ENCODE assay signal across 8 cellular contexts in genomic region chr6:57089687-57090457, GRCh38. TPM values are rescaled to one million over a fixed set of nuclear protein-coding genes. Genes with fewer than 3 reads are reported as not detected.
DNase-seq lines count a peak whose midpoint lies in the region; ATAC-seq and TF ChIP-seq lines count a peak whose summit lies in the region.

A gene with protein sequence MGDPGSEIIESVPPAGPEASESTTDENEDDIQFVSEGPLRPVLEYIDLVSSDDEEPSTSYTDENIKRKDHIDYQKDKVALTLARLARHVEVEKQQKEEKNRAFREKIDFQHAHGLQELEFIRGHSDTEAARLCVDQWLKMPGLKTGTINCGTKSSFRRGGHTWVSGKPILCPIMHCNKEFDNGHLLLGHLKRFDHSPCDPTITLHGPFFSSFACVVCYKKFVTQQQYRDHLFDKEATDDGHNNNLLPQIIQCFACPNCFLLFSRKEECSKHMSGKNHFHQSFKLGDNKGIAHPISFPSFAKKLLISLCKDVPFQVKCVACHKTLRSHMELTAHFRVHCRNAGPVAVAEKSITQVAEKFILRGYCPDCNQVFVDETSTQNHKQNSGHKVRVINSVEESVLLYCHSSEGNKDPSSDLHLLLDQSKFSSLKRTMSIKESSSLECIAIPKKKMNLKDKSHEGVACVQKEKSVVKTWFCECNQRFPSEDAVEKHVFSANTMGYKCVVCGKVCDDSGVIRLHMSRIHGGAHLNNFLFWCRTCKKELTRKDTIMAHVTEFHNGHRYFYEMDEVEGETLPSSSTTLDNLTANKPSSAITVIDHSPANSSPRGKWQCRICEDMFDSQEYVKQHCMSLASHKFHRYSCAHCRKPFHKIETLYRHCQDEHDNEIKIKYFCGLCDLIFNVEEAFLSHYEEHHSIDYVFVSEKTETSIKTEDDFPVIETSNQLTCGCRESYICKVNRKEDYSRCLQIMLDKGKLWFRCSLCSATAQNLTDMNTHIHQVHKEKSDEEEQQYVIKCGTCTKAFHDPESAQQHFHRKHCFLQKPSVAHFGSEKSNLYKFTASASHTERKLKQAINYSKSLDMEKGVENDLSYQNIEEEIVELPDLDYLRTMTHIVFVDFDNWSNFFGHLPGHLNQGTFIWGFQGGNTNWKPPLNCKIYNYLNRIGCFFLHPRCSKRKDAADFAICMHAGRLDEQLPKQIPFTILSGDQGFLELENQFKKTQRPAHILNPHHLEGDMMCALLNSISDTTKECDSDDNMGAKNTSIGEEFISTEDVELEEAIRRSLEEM (plus strand): TSS chr6:57090188. CDS start chr6:57090254, 66 bp downstream.

- intact Hi-C loops in activated T-helper 2 cell treated with anti-CD3 and anti-CD28 coated beads, Interferon-gamma antibody, Interleukin-2, Interleukin-4, amounts not matched to agents 10 μg/mL and 5 μg/mL and 100 μg/mL, durations not matched to agents 14 hours and 24 hours and 36 hours (cut with micrococcal nuclease): loop anchor here (1.0 to 10.0 kb wide), 6 partner anchors 44 to 226 kb away; partner anchors contain the start of genes BAG2, BEND6, KIAA1586 and RAB23
- intact Hi-C loops in natural killer cell (cut with micrococcal nuclease): loop anchor here (1.0 to 2.0 kb wide), 3 partner anchors 43 to 133 kb away; partner anchors contain the start of genes BAG2, KIAA1586 and RAB23

- ATAC-seq in RWPE2 (ENCODE audit: low read depth) (peak; percentile 94), natural killer cell (peak; percentile 91 to 97 (median 93))

- H3K4me1 Mint-ChIP-seq in activated T-helper 2 cell treated with anti-CD3 and anti-CD28 coated beads, Interferon-gamma antibody, Interleukin-2, Interleukin-4, amounts not matched to agents 10 μg/mL and 5 μg/mL and 100 μg/mL, durations not matched to agents 14 hours and 24 hours and 36 hours (ENCODE audit: low read depth): peaks cover 36% of the 10 kb centered on the region
- peaks cover 31 to 35% of the 10 kb centered on the region in 2 donors for H3K4me1 Mint-ChIP-seq in natural killer cell

- peak; percentile 98 for DNase-seq in EH (ENCODE audit: low read depth)
- DNase-seq in H4 (ENCODE audit: low spot score): peak; percentile 97
- DNase-seq in LoVo (ENCODE audit: low spot score): peak; percentile 96
- peak; percentile 97 for DNase-seq in RWPE2 (ENCODE audit: low spot score)
- DNase-seq in activated T-helper 2 cell treated with anti-CD3 and anti-CD28 coated beads, Interferon-gamma antibody, Interleukin-2, Interleukin-4, amounts not matched to agents 10 μg/mL and 5 μg/mL and 100 μg/mL, durations not matched to agents 14 hours and 24 hours and 36 hours (ENCODE audit: low spot score): peak; percentile 95
- DNase-seq in fibroblast of mammary gland (ENCODE audit: low read depth): peak; percentile 93
- peak; percentile 93 for DNase-seq in natural killer cell
- peak; percentile 97 for DNase-seq in stimulated activated naive CD4-positive, alpha-beta T cell treated with Interleukin-2 at 50 U/mL for 16 hours (lab: John Stamatoyannopoulos, UW)

- peak within 1 kb of the TSS; percentile 47 for H3K4me3 ChIP-seq in RWPE2 (ENCODE audit: severe bottlenecking)
- H3K4me3 ChIP-seq in fibroblast of mammary gland (ENCODE audit: control insufficient read depth, low read depth, low read length): peak within 1 kb of the TSS; percentile 58

- peaks cover 29% of the 10 kb centered on the region for H3K4me1 ChIP-seq in RWPE2 (ENCODE audit: insufficient read depth, poor library complexity, severe bottlenecking)

- H3K27ac ChIP-seq in RWPE2 (ENCODE audit: poor library complexity, severe bottlenecking): peak within 1 kb of the TSS; percentile 55

- H3K27me3 Mint-ChIP-seq in activated T-helper 2 cell treated with anti-CD3 and anti-CD28 coated beads, Interferon-gamma antibody, Interleukin-2, Interleukin-4, amounts not matched to agents 10 μg/mL and 5 μg/mL and 100 μg/mL, durations not matched to agents 14 hours and 24 hours and 36 hours (ENCODE audit: low read depth): no peaks in the 10 kb centered on the region
- no peaks in the 10 kb centered on the region for H3K27me3 Mint-ChIP-seq in natural killer cell (ENCODE audit: low read depth in 2 of 2)

- peak within 1 kb of the TSS; percentile 73 for H3K4me3 Mint-ChIP-seq in activated T-helper 2 cell treated with anti-CD3 and anti-CD28 coated beads, Interferon-gamma antibody, Interleukin-2, Interleukin-4, amounts not matched to agents 10 μg/mL and 5 μg/mL and 100 μg/mL, durations not matched to agents 14 hours and 24 hours and 36 hours (ENCODE audit: low read depth)
- H3K4me3 Mint-ChIP-seq in natural killer cell: peak within 1 kb of the TSS; percentile 94

- no peaks in the 10 kb centered on the region for H3K9me3 Mint-ChIP-seq in activated T-helper 2 cell treated with anti-CD3 and anti-CD28 coated beads, Interferon-gamma antibody, Interleukin-2, Interleukin-4, amounts not matched to agents 10 μg/mL and 5 μg/mL and 100 μg/mL, durations not matched to agents 14 hours and 24 hours and 36 hours
- H3K9me3 Mint-ChIP-seq in natural killer cell: no peaks in the 10 kb centered on the region

- no peaks in the 10 kb centered on the region for H3K9me3 ChIP-seq in RWPE2 (ENCODE audit: severe bottlenecking)

- H3K36me3 Mint-ChIP-seq in activated T-helper 2 cell treated with anti-CD3 and anti-CD28 coated beads, Interferon-gamma antibody, Interleukin-2, Interleukin-4, amounts not matched to agents 10 μg/mL and 5 μg/mL and 100 μg/mL, durations not matched to agents 14 hours and 24 hours and 36 hours (ENCODE audit: low read depth): peaks cover 23% of the 10 kb centered on the region
- H3K36me3 Mint-ChIP-seq in natural killer cell: no peaks in the 10 kb centered on the region

- H3K27me3 ChIP-seq in RWPE2 (ENCODE audit: insufficient read depth, poor library complexity, severe bottlenecking): no peaks in the 10 kb centered on the region

- peaks cover 36% of the 10 kb centered on the region for H3K36me3 ChIP-seq in RWPE2 (ENCODE audit: low read depth)

- peak within 1 kb of the TSS; percentile 81 for H3K27ac Mint-ChIP-seq in activated T-helper 2 cell treated with anti-CD3 and anti-CD28 coated beads, Interferon-gamma antibody, Interleukin-2, Interleukin-4, amounts not matched to agents 10 μg/mL and 5 μg/mL and 100 μg/mL, durations not matched to agents 14 hours and 24 hours and 36 hours
- H3K27ac Mint-ChIP-seq in natural killer cell: peak within 1 kb of the TSS; percentile 87 to 93

- no peak for TF ChIP-seq CTCF in RWPE2 (IDR thresholded peaks at IDR 0.05; ENCODE audit: poor library complexity, severe bottlenecking)
- no peak for TF ChIP-seq CTCF in fibroblast of mammary gland (conservative IDR thresholded peaks at IDR 0.05; ENCODE audit: control insufficient read depth, insufficient read depth, low read depth, low read length)
- no peak for TF ChIP-seq CTCF in natural killer cell (IDR thresholded peaks at IDR 0.05)

RNA-seq across cellular contexts. Expression of the gene that starts here (rescaled TPM):
- total RNA-seq in H4 (2014; rRNA removed; shearing (Covaris generic)): 26.2 and 32.9 TPM in 2 replicates
- total RNA-seq in activated T-helper 2 cell treated with anti-CD3 and anti-CD28 coated beads, Interferon-gamma antibody, Interleukin-2, Interleukin-4, amounts not matched to agents 10 μg/mL and 5 μg/mL and 100 μg/mL, durations not matched to agents 14 hours and 24 hours and 36 hours: 57.7 and 60.3 TPM in 2 replicates
- 100 to 1,000 TPM; 121 to 131 (median 122) TPM for total RNA-seq in natural killer cell

Comparison
In these comparisons a context has a peak if more than half of its experiments do, and no peak if none do; other contexts are left out.
1. Peak in every context shown above with its lines: DNase-seq, ATAC-seq, H3K4me3 ChIP-seq and H3K27ac ChIP-seq.